ENCODE assay signal across 1 cellular context in the genomic region with DNA sequence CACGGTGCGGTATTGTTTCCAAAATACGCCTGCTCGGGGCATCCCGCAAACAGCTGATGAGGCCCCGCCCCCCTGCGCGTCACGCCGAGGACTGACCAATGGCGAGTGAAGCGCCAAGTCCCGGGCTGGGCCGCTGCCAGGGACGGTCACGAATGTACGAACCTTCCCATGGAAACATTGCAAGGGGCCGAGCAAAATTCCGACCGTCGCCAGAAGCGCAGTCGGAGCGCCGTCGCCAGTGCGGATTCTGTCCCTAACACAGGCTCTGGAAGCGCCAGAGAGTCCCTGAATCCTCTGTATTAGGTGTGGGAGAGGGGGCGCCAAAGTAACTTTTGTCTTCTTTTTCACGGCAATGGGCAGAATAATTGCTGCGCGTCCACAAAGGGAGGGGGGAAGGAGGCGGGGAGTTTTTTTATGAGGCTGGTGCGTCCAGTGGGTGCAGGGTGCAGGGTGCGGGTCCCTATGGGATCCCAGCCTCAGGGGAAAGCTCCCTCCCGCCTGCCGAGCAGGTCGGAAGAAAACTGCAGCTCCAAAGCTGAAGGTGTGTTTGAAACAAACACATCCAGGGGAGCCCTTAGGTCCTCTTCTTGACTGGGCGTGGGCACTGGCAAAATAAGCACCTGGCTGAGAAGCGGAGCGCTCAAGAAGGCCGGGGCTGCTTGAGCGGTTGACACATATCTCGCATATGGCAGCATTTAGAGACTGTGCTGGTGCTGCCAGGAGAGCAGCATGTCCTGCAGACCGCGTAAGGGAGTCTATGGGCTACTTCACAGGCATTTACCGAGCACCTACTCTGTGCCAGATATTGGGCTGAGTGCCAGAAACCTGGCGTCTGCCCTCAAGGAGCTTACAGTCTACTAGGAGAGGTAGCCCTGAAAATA.
TF ChIP-seq lines count a peak whose summit lies in the region.

TSS of gene BMF (minus strand) at position 25 of the 881 bp plus-strand sequence. CDS start 2,793 bp downstream, outside the sequence.

TF ChIP-seq in HEK293, 187 proteins besides CTCF, POLR2A, EP300 and RAD21 (continued from another document and continues in another):
- TF ChIP-seq, protein P1, sequence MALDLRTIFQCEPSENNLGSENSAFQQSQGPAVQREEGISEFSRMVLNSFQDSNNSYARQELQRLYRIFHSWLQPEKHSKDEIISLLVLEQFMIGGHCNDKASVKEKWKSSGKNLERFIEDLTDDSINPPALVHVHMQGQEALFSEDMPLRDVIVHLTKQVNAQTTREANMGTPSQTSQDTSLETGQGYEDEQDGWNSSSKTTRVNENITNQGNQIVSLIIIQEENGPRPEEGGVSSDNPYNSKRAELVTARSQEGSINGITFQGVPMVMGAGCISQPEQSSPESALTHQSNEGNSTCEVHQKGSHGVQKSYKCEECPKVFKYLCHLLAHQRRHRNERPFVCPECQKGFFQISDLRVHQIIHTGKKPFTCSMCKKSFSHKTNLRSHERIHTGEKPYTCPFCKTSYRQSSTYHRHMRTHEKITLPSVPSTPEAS (tag by site-specific recombination; IDR thresholded peaks at IDR 0.05), result peak; percentile 27
- TF ChIP-seq SETDB1 (IDR thresholded peaks at IDR 0.05; ENCODE audit: insufficient read length, low read length) (peak; percentile 22), ZNF335 (tag by site-specific recombination; conservative IDR thresholded peaks at IDR 0.05) (peak; percentile 66), ZNF133 (tag by site-specific recombination; IDR thresholded peaks at IDR 0.05) (no peak), FEZF1 (tag by site-specific recombination; IDR thresholded peaks at IDR 0.05) (0 out of 2 replicates have a peak, but pooled peaks have one; percentile 16), ZNF155 (tag by site-specific recombination; IDR thresholded peaks at IDR 0.05) (no peak), ZNF302 (tag by site-specific recombination; IDR thresholded peaks at IDR 0.05; ENCODE audit: low read depth) (no peak), ZNF16 (tag by site-specific recombination; IDR thresholded peaks at IDR 0.05; ENCODE audit: low read depth) (no peak), BCL11A (tag by site-specific recombination; IDR thresholded peaks at IDR 0.05; ENCODE audit: low read depth) (peak; percentile 60; the same call in 1 of the 2 replicates), ZNF792 (tag by site-specific recombination; IDR thresholded peaks at IDR 0.05) (no peak), MYNN (tag by site-specific recombination; IDR thresholded peaks at IDR 0.05; ENCODE audit: borderline replicate concordance) (no peak), YY2 (tag by site-specific recombination; IDR thresholded peaks at IDR 0.05) (no peak), ZNF280D (tag by site-specific recombination; IDR thresholded peaks at IDR 0.05) (no peak), ZFHX2 (tag by site-specific recombination; conservative IDR thresholded peaks at IDR 0.05) (peak; percentile 66), MZF1 (tag by site-specific recombination; IDR thresholded peaks at IDR 0.05; ENCODE audit: borderline replicate concordance) (no peak), ZNF548 (tag by site-specific recombination; IDR thresholded peaks at IDR 0.05) (no peak), ZNF830 (tag by site-specific recombination; IDR thresholded peaks at IDR 0.05; ENCODE audit: low read depth) (no peak), ZNF19 (tag by site-specific recombination; IDR thresholded peaks at IDR 0.05; ENCODE audit: low read depth) (no peak), ZNF514 (tag by site-specific recombination; IDR thresholded peaks at IDR 0.05) (no peak), ZNF600 (tag by site-specific recombination; IDR thresholded peaks at IDR 0.05) (peak; percentile 31; the same call in 1 of the 2 replicates), OVOL3 (tag by site-specific recombination; IDR thresholded peaks at IDR 0.05) (no peak), ZNF596 (tag by site-specific recombination; IDR thresholded peaks at IDR 0.05) (no peak), IKZF3 (tag by site-specific recombination; IDR thresholded peaks at IDR 0.05) (peak; percentile 94), ZNF561 (tag by site-specific recombination; IDR thresholded peaks at IDR 0.05; ENCODE audit: borderline replicate concordance) (peak; percentile 61; the same call in 1 of the 2 replicates), ZNF660 (tag by site-specific recombination; IDR thresholded peaks at IDR 0.05) (peak; percentile 92; the same call in 1 of the 2 replicates), ZFP41 (tag by site-specific recombination; IDR thresholded peaks at IDR 0.05; ENCODE audit: borderline replicate concordance) (no peak), ZNF221 (tag by site-specific recombination; IDR thresholded peaks at IDR 0.05; ENCODE audit: borderline replicate concordance) (no peak), ZNF23 (tag by site-specific recombination; IDR thresholded peaks at IDR 0.05; ENCODE audit: borderline replicate concordance) (no peak), ZNF184 (tag by site-specific recombination; IDR thresholded peaks at IDR 0.05) (0 out of 2 replicates have a peak, but pooled peaks have one; percentile 24), ZNF433 (tag by site-specific recombination; IDR thresholded peaks at IDR 0.05; ENCODE audit: low read depth) (no peak), KLF16 (tag by site-specific recombination; IDR thresholded peaks at IDR 0.05) (0 out of 2 replicates have a peak, but pooled peaks have one; percentile 24), ZNF114 (tag by site-specific recombination; IDR thresholded peaks at IDR 0.05) (no peak), ZNF341 (tag by site-specific recombination; IDR thresholded peaks at IDR 0.05; ENCODE audit: low read depth) (peak; percentile 52), ZNF626 (tag by site-specific recombination; IDR thresholded peaks at IDR 0.05) (no peak), ZBTB11 (tag by site-specific recombination; conservative IDR thresholded peaks at IDR 0.05; ENCODE audit: low read depth) (no peak), ZNF664 (tag by site-specific recombination; IDR thresholded peaks at IDR 0.05) (no peak), ZNF629 (tag by site-specific recombination; IDR thresholded peaks at IDR 0.05) (peak; percentile 69), ZNF48 (tag by site-specific recombination; IDR thresholded peaks at IDR 0.05) (no peak)
- TF ChIP-seq, protein P2, sequence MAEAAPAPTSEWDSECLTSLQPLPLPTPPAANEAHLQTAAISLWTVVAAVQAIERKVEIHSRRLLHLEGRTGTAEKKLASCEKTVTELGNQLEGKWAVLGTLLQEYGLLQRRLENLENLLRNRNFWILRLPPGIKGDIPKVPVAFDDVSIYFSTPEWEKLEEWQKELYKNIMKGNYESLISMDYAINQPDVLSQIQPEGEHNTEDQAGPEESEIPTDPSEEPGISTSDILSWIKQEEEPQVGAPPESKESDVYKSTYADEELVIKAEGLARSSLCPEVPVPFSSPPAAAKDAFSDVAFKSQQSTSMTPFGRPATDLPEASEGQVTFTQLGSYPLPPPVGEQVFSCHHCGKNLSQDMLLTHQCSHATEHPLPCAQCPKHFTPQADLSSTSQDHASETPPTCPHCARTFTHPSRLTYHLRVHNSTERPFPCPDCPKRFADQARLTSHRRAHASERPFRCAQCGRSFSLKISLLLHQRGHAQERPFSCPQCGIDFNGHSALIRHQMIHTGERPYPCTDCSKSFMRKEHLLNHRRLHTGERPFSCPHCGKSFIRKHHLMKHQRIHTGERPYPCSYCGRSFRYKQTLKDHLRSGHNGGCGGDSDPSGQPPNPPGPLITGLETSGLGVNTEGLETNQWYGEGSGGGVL (tag by site-specific recombination; IDR thresholded peaks at IDR 0.05), result peak; percentile 61
- TF ChIP-seq, protein P3, sequence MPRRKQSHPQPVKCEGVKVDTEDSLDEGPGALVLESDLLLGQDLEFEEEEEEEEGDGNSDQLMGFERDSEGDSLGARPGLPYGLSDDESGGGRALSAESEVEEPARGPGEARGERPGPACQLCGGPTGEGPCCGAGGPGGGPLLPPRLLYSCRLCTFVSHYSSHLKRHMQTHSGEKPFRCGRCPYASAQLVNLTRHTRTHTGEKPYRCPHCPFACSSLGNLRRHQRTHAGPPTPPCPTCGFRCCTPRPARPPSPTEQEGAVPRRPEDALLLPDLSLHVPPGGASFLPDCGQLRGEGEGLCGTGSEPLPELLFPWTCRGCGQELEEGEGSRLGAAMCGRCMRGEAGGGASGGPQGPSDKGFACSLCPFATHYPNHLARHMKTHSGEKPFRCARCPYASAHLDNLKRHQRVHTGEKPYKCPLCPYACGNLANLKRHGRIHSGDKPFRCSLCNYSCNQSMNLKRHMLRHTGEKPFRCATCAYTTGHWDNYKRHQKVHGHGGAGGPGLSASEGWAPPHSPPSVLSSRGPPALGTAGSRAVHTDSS (tag by site-specific recombination; IDR thresholded peaks at IDR 0.05), result no peak
- TF ChIP-seq, protein P4, sequence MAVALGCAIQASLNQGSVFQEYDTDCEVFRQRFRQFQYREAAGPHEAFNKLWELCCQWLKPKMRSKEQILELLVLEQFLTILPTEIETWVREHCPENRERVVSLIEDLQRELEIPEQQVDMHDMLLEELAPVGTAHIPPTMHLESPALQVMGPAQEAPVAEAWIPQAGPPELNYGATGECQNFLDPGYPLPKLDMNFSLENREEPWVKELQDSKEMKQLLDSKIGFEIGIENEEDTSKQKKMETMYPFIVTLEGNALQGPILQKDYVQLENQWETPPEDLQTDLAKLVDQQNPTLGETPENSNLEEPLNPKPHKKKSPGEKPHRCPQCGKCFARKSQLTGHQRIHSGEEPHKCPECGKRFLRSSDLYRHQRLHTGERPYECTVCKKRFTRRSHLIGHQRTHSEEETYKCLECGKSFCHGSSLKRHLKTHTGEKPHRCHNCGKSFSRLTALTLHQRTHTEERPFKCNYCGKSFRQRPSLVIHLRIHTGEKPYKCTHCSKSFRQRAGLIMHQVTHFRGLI (tag by site-specific recombination; IDR thresholded peaks at IDR 0.05), result no peak
- TF ChIP-seq, protein P5, sequence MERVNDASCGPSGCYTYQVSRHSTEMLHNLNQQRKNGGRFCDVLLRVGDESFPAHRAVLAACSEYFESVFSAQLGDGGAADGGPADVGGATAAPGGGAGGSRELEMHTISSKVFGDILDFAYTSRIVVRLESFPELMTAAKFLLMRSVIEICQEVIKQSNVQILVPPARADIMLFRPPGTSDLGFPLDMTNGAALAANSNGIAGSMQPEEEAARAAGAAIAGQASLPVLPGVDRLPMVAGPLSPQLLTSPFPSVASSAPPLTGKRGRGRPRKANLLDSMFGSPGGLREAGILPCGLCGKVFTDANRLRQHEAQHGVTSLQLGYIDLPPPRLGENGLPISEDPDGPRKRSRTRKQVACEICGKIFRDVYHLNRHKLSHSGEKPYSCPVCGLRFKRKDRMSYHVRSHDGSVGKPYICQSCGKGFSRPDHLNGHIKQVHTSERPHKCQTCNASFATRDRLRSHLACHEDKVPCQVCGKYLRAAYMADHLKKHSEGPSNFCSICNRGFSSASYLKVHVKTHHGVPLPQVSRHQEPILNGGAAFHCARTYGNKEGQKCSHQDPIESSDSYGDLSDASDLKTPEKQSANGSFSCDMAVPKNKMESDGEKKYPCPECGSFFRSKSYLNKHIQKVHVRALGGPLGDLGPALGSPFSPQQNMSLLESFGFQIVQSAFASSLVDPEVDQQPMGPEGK (tag by site-specific recombination; IDR thresholded peaks at IDR 0.05), result peak; percentile 87
- TF ChIP-seq, protein P6, sequence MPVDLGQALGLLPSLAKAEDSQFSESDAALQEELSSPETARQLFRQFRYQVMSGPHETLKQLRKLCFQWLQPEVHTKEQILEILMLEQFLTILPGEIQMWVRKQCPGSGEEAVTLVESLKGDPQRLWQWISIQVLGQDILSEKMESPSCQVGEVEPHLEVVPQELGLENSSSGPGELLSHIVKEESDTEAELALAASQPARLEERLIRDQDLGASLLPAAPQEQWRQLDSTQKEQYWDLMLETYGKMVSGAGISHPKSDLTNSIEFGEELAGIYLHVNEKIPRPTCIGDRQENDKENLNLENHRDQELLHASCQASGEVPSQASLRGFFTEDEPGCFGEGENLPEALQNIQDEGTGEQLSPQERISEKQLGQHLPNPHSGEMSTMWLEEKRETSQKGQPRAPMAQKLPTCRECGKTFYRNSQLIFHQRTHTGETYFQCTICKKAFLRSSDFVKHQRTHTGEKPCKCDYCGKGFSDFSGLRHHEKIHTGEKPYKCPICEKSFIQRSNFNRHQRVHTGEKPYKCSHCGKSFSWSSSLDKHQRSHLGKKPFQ (tag by site-specific recombination; IDR thresholded peaks at IDR 0.05), result no peak
